In the genomic region with DNA sequence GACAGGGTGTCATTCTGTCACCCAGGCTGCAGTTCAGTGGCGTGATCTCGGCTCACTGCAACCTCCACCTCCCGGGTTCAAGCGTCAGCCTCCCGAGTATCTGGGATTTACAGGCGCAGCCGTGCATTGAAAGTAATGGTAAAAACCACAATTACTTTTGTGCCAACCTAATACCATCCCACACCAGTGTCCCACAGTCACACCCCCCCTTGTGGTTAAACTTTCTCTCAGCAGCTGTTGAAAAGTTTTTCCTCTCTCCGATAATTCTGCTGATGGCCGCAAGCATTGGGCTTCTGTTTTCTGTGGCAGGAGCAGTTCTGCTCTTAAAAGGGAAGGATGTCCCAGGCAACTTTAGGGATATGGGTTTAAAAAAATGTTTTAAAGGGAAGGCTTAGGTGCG, we compare ENCODE assay signal across 8 cellular contexts. TPM values are rescaled to one million over a fixed set of nuclear protein-coding genes. Genes with fewer than 3 reads are reported as not detected.
DNase-seq lines count a peak whose midpoint lies in the region; ATAC-seq and TF ChIP-seq lines count a peak whose summit lies in the region.

No MANE protein-coding gene starts in this region.

- no peaks in the 10 kb centered on the region for H3K79me2 ChIP-seq in KMS-11 (ENCODE audit: insufficient read depth, low read depth)

- peaks cover 17% of the 10 kb centered on the region for H3K4me1 ChIP-seq in KMS-11 (ENCODE audit: low read depth, poor library complexity, severe bottlenecking)

- peaks cover 62% of the 10 kb centered on the region for H3K27me3 ChIP-seq in KMS-11 (ENCODE audit: insufficient read depth, low read depth)

- peak; percentile 78 for TF ChIP-seq CTCF in KMS-11 (conservative IDR thresholded peaks at IDR 0.05; ENCODE audit: low read depth, low read length)

- H2AFZ ChIP-seq in KMS-11 (ENCODE audit: low read depth), result no peak overlapping the region

- DNase-seq in DMS114 treated with DMSO at 0.1 percent for 48 hours (lab: John Stamatoyannopoulos, UW; ENCODE audit: unreplicated experiment) (peak; percentile 72), amniotic epithelial cell (ENCODE audit: low read depth) (peak; percentile 59), left colon (peak in 1 of 2 donors; percentile 34)
- no peak for DNase-seq in stimulated activated CD4-positive, alpha-beta T cell treated with anti-CD3 and anti-CD28 coated beads, Interleukin-2, amount 100 ng/mL, for 48 hours
- no peak for DNase-seq in effector CD8-positive, alpha-beta T cell (lab: John Stamatoyannopoulos, UW)

- 0 out of 2 replicates have a peak, but pooled peaks cover 5% of the 10 kb centered on the region for H4K20me1 ChIP-seq in KMS-11 (ENCODE audit: insufficient read depth)

- ATAC-seq in left colon, result peak; percentile 63
- no peak for ATAC-seq in GM19397 (IDR thresholded peaks at IDR 0.05; ENCODE audit: unreplicated experiment)
- ATAC-seq in GM18511 (IDR thresholded peaks at IDR 0.05; ENCODE audit: unreplicated experiment), result no peak

- H3K4me2 ChIP-seq in KMS-11, result peak overlapping the region; percentile 10; the same call in 1 of the 2 replicates

- no peak overlapping the region for H3K4me3 ChIP-seq in KMS-11 (IDR thresholded peaks at IDR 0.05; ENCODE audit: insufficient read depth, low read depth, low read length)

- H3K27ac ChIP-seq in KMS-11, result no peak overlapping the region

- intact Hi-C loops in left colon (cut with DNase I, micrococcal nuclease), result no loop called here

- H3K36me3 ChIP-seq in KMS-11 (ENCODE audit: insufficient read depth), result no peaks in the 10 kb centered on the region

- no peak overlapping the region for H3K9ac ChIP-seq in KMS-11

RNA-seq across cellular contexts. Expression of a gene that starts 6.6 kb away (rescaled TPM):
- total RNA-seq in left colon, result 1 to 10 TPM; 1.1 to 6.9 TPM

RNA-seq across cellular contexts. Expression of a gene that starts 29.0 kb away (rescaled TPM):
- total RNA-seq in left colon, result 100 to 1,000 TPM; 250 to 271 TPM

RNA-seq across cellular contexts. Expression of a gene that starts 51.0 kb away (rescaled TPM):
- 10 to 100 TPM; 13.9 to 16.1 TPM for total RNA-seq in left colon

Comparison
In these comparisons a context has a peak if more than half of its experiments do, and no peak if none do; other contexts are left out.
1. DNase-seq: peak in DMS114 treated with DMSO at 0.1 percent for 48 hours (single experiment) and amniotic epithelial cell (single experiment); none in stimulated activated CD4-positive, alpha-beta T cell treated with anti-CD3 and anti-CD28 coated beads, Interleukin-2, amount 100 ng/mL, for 48 hours (0 of 2) and effector CD8-positive, alpha-beta T cell (single experiment).